Comparison of ENCODE assay signal across 11 cellular contexts in genomic region chr12:123034865-123035264, GRCh38. TPM values are rescaled to one million over a fixed set of nuclear protein-coding genes. Genes with fewer than 3 reads are reported as not detected.
DNase-seq lines count a peak whose midpoint lies in the region; ATAC-seq and TF ChIP-seq lines count a peak whose summit lies in the region.
"Had no signal": no experiment of that assay in that cellular context is flagged by ENCODE, and none has a peak within 500 bp of the region (broad histone marks: within the 10 kb centered on the region; RNA-seq: fewer than 3 reads in every experiment).

No MANE protein-coding gene starts in this region.

- H2AK5ac ChIP-seq in trophoblast cell (ENCODE audit: low read length): no peak overlapping the region

- H2AFZ ChIP-seq in GM23248 (no peak overlapping the region), trophoblast cell (ENCODE audit: insufficient read depth, low read length, poor library complexity) (no peak overlapping the region)
- H2AFZ ChIP-seq: hepatocyte, parathyroid adenoma had no signal

- H4K20me1 ChIP-seq in GM23248 (ENCODE audit: insufficient read depth): no peaks in the 10 kb centered on the region

- intact Hi-C loops in uterus (cut with DNase I; ENCODE audit: low total_unique reads): no loop called here

- H3K4me3 ChIP-seq in AG09309 (ENCODE audit: control insufficient read depth, low read depth, low read length): no peak overlapping the region
- no peak overlapping the region for H3K4me3 ChIP-seq in GM23248
- no peak overlapping the region for H3K4me3 ChIP-seq in uterus
- no peak overlapping the region for H3K4me3 ChIP-seq in trophoblast cell (ENCODE audit: low read depth, low read length)
- H3K4me3 ChIP-seq: hepatocyte had no signal

- no peak overlapping the region for H4K8ac ChIP-seq in trophoblast cell (ENCODE audit: low read depth, low read length)

- peak overlapping the region; percentile 6 for H3K4me3 Mint-ChIP-seq in activated naive CD8-positive, alpha-beta T cell

- H3K27me3 Mint-ChIP-seq in activated naive CD8-positive, alpha-beta T cell: no peaks in the 10 kb centered on the region
- H3K27me3 Mint-ChIP-seq: T-cell had no signal

- no peak overlapping the region for H3K18ac ChIP-seq in trophoblast cell (ENCODE audit: low read length)

- H3K27me3 ChIP-seq in GM23248 (replicated peaks; ENCODE audit: insufficient read depth) (no peaks in the 10 kb centered on the region), uterus (no peaks in the 10 kb centered on the region), trophoblast cell (ENCODE audit: insufficient read depth, low read length) (no peaks in the 10 kb centered on the region)
- H3K27me3 ChIP-seq: hepatocyte had no signal

- peak; percentile 42 for DNase-seq in AG09309 (ENCODE audit: low read depth)
- DNase-seq in GM23248: peak; percentile 89
- peak; percentile 55 for DNase-seq in islet precursor cell
- no peak for DNase-seq in superior temporal gyrus (ENCODE audit: extremely low spot score)
- no peak for DNase-seq in uterus
- no peak for DNase-seq in trophoblast cell
- DNase-seq: T-cell had no signal

- H2BK120ac ChIP-seq in trophoblast cell (ENCODE audit: insufficient read depth, low read length, poor library complexity): no peak overlapping the region

- H3K9me2 ChIP-seq in GM23248 (ENCODE audit: insufficient read depth): no peaks in the 10 kb centered on the region

- TF ChIP-seq CTCF in AG09309 (IDR thresholded peaks at IDR 0.05; ENCODE audit: control insufficient read depth, insufficient read depth, low read depth, low read length, missing control alignments) (no peak), uterus (IDR thresholded peaks at IDR 0.05) (no peak)

- H3K14ac ChIP-seq in trophoblast cell (ENCODE audit: low read length): no peak overlapping the region

- no peak overlapping the region for H4K91ac ChIP-seq in trophoblast cell (ENCODE audit: low read depth, low read length)

- H3K79me2 ChIP-seq in GM23248 (ENCODE audit: insufficient read depth) (no peaks in the 10 kb centered on the region), trophoblast cell (ENCODE audit: control insufficient read depth, insufficient read depth, low read length, poor library complexity) (no peaks in the 10 kb centered on the region)
- H3K79me2 ChIP-seq: hepatocyte, parathyroid adenoma had no signal

- 2 to 3% methylated on average over 4 of the region's 4 CpGs for WGBS in GM23248 (ENCODE audit: low coverage in 1 of 2, low lambda C conversion rate in 2 of 2, missing lambda C conversion rate in 2 of 2), 2 experiments
- no CpG with 5 or more reads among the region's 4 CpGs for WGBS in trophoblast cell (ENCODE audit: extremely low coverage, insufficient coverage, insufficient read length)

- H3K4me1 Mint-ChIP-seq in activated naive CD8-positive, alpha-beta T cell (ENCODE audit: low read depth): peaks cover 25% of the 10 kb centered on the region

- no peaks in the 10 kb centered on the region for H3K36me3 ChIP-seq in GM23248 (ENCODE audit: low read depth)
- H3K36me3 ChIP-seq in uterus: no peaks in the 10 kb centered on the region
- H3K36me3 ChIP-seq in trophoblast cell (ENCODE audit: control insufficient read depth in 1 of 2, insufficient read depth in 2 of 2, low read length in 2 of 2): peaks cover 0 to 4% of the 10 kb centered on the region in 2 experiments

- H3K36me3 Mint-ChIP-seq in activated naive CD8-positive, alpha-beta T cell: peaks cover 8% of the 10 kb centered on the region

- H3K27ac ChIP-seq in GM23248 (0 out of 2 replicates have a peak overlapping the region, but pooled peaks have one; percentile 2), uterus (no peak overlapping the region), trophoblast cell (ENCODE audit: low read depth, low read length) (no peak overlapping the region)
- H3K27ac ChIP-seq: hepatocyte, parathyroid adenoma had no signal

- in situ Hi-C loops in GM23248 (cut with MboI): no loop called here

- no peak overlapping the region for H3K4ac ChIP-seq in trophoblast cell (ENCODE audit: low read depth, low read length)

- H3K27ac Mint-ChIP-seq in activated naive CD8-positive, alpha-beta T cell: peak overlapping the region; percentile 95

- H3K9ac ChIP-seq in GM23248 (0 out of 2 replicates have a peak overlapping the region, but pooled peaks have one; percentile 13), trophoblast cell (ENCODE audit: low read length) (no peak overlapping the region)
- H3K9ac ChIP-seq: parathyroid adenoma had no signal

- H2BK12ac ChIP-seq in trophoblast cell (ENCODE audit: low read length): no peak overlapping the region

- no peak overlapping the region for H4K12ac ChIP-seq in trophoblast cell (ENCODE audit: low read depth, low read length)

- no peak overlapping the region for H2BK5ac ChIP-seq in trophoblast cell (ENCODE audit: low read depth, low read length, poor library complexity)

- no peaks in the 10 kb centered on the region; the same call in 1 of the 2 replicates for H3F3A ChIP-seq in GM23248 (ENCODE audit: insufficient read depth)

- H3K79me1 ChIP-seq in trophoblast cell (ENCODE audit: low read length): no peaks in the 10 kb centered on the region

- no peak for TF ChIP-seq POLR2A in uterus (IDR thresholded peaks at IDR 0.05)

- H3K4me2 ChIP-seq in GM23248 (ENCODE audit: unreplicated experiment) (peak overlapping the region; percentile 70), trophoblast cell (ENCODE audit: low read length) (no peak overlapping the region)
- H3K4me2 ChIP-seq: hepatocyte had no signal

- no peak overlapping the region for H3K23ac ChIP-seq in trophoblast cell (ENCODE audit: low read length)

- no peaks in the 10 kb centered on the region for H3K9me3 Mint-ChIP-seq in activated naive CD8-positive, alpha-beta T cell (ENCODE audit: low read depth)
- H3K9me3 Mint-ChIP-seq: T-cell had no signal

- H3K4me1 ChIP-seq in GM23248 (ENCODE audit: insufficient read depth) (peaks cover 9% of the 10 kb centered on the region), uterus (no peaks in the 10 kb centered on the region), trophoblast cell (ENCODE audit: control insufficient read depth in 1 of 2, insufficient read depth in 2 of 2, low read length in 2 of 2) (peaks cover 0 to 4% of the 10 kb centered on the region in 2 experiments)
- H3K4me1 ChIP-seq: parathyroid adenoma had no signal

- H3K9me3 ChIP-seq in GM23248 (ENCODE audit: low read depth) (no peaks in the 10 kb centered on the region), uterus (no peaks in the 10 kb centered on the region), trophoblast cell (ENCODE audit: insufficient read depth, low read depth, low read length) (peaks cover 4% of the 10 kb centered on the region)

- no peak for ATAC-seq in GM18873 (IDR thresholded peaks at IDR 0.05; ENCODE audit: low FRiP score, unreplicated experiment)

RNA-seq across cellular contexts. Expression of gene ARL6IP4, which starts 54.4 kb away (rescaled TPM):
- 118 and 150 TPM in 2 replicates for total RNA-seq in GM23248 (2014; rRNA removed; shearing (Covaris generic))
- polyA plus RNA-seq in GM23248 (2016; fragmentation: Nextera tagmentation; extraction: Ambion mirVana): 251 and 259 TPM in 2 replicates
- 100 to 1,000 TPM in 3 of 4 donors, 10 to 100 TPM in 1; 85.9 to 314 (median 207) TPM for total RNA-seq in uterus
- 121 and 122 TPM in 2 replicates for polyA plus RNA-seq in trophoblast cell (2013)

RNA-seq across cellular contexts. Expression of gene OGFOD2, which starts 59.8 kb away (rescaled TPM):
- 11.9 and 28.3 TPM in 2 replicates for total RNA-seq in GM23248 (2014; rRNA removed; shearing (Covaris generic))
- 12.8 and 15.4 TPM in 2 replicates for polyA plus RNA-seq in GM23248 (2016; fragmentation: Nextera tagmentation; extraction: Ambion mirVana)
- 100 to 1,000 TPM in 1 of 4 donors, 10 to 100 TPM in 3; 13.3 to 133 (median 16.8) TPM for total RNA-seq in uterus
- 5.6 and 6.0 TPM in 2 replicates for polyA plus RNA-seq in trophoblast cell (2013)

Comparison
In these comparisons a context has a peak if more than half of its experiments do, and no peak if none do; other contexts are left out.
1. DNase-seq: peak in AG09309 (single experiment), GM23248 (single experiment) and islet precursor cell (single experiment); none in superior temporal gyrus (single experiment), uterus (0 of 2) and trophoblast cell (0 of 2).